In the genomic region with DNA sequence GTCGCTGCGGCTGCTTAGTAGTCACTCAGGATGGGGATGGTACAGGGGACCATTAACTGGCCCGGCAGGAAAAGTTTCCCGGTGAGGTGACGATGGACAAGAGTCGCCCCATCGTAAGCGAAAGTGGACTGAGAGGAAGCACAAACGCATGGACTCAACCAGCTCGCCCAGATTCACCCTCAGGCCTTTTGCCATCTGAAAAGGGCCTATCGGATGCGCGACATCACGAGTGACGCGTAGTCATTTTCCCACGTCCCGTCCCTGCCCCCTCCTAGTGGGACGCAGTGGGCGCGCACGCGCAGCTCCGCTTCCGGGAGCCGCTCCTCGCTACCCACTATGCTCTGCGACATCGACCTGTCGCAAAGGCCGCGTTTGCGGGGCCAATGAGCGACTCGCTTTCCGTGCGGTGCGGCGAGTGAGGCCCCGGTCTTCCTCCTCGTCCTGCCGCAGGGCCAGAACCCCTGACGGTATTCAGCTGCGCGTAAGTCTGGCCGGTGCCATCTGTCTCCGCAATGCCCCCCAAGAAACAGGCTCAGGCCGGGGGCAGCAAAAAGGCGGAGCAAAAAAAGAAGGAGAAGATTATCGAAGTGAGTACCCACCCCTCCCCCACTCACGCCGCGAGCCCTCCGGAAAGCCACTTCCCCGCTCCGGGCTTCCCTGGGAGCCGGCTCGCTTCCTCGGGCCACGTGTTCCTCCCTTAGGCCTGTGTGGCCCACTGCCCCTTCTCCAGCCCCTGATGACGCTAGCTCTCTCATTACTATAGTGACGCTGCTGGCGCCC, we compare ENCODE assay signal across 8 cellular contexts. TPM values are rescaled to one million over a fixed set of nuclear protein-coding genes. Genes with fewer than 3 reads are reported as not detected.
A peak's percentile ranks its signal among the peaks of the same experiment; 100 is the strongest.
DNase-seq lines count a peak whose midpoint lies in the region; ATAC-seq and TF ChIP-seq lines count a peak whose summit lies in the region.

Gene ZC3H15 (plus strand): TSS at position 390 of the 780 bp plus-strand sequence. CDS start 123 bp downstream, at position 513.

- H3K27ac Mint-ChIP-seq in activated naive CD8-positive, alpha-beta T cell treated with anti-CD3 and anti-CD28 coated beads, Interleukin-2, amount 10 ng/mL, durations not matched to agents 7 days and 5 days: peak within 1 kb of the TSS; percentile 97
- peak within 1 kb of the TSS; percentile 96 for H3K27ac Mint-ChIP-seq in glutamatergic neuron (ENCODE audit: unreplicated experiment)
- peak within 1 kb of the TSS; percentile 99 for H3K27ac Mint-ChIP-seq in osteocyte (ENCODE audit: unreplicated experiment)

- peaks cover 41% of the 10 kb centered on the region for H3K4me1 Mint-ChIP-seq in activated naive CD8-positive, alpha-beta T cell treated with anti-CD3 and anti-CD28 coated beads, Interleukin-2, amount 10 ng/mL, durations not matched to agents 7 days and 5 days
- H3K4me1 Mint-ChIP-seq in glutamatergic neuron (ENCODE audit: low read depth, unreplicated experiment) (peaks cover 25% of the 10 kb centered on the region), osteocyte (ENCODE audit: unreplicated experiment) (peaks cover 36% of the 10 kb centered on the region)

- 0 out of 2 replicates have a peak, but pooled peaks cover 8% of the 10 kb centered on the region for H3F3A ChIP-seq in SU-DHL-6 (ENCODE audit: insufficient read depth)

- H3K4me1 ChIP-seq in thymus (ENCODE audit: control insufficient read depth, insufficient read depth, low read length): peaks cover 10% of the 10 kb centered on the region

- H3K4me3 ChIP-seq in SU-DHL-6 (ENCODE audit: insufficient read depth, low read length, poor library complexity, severe bottlenecking) (peak within 1 kb of the TSS; percentile 92), thymus (ENCODE audit: low read length) (peak within 1 kb of the TSS; percentile 84)

- H3K27ac ChIP-seq in SU-DHL-6 (ENCODE audit: low read depth, low read length): peak within 1 kb of the TSS; percentile 62
- H3K27ac ChIP-seq in thymus (ENCODE audit: low read depth): peak within 1 kb of the TSS; percentile 84

- no peaks in the 10 kb centered on the region for H3K27me3 Mint-ChIP-seq in activated naive CD8-positive, alpha-beta T cell treated with anti-CD3 and anti-CD28 coated beads, Interleukin-2, amount 10 ng/mL, durations not matched to agents 7 days and 5 days
- H3K27me3 Mint-ChIP-seq in glutamatergic neuron (ENCODE audit: unreplicated experiment) (peaks cover 2% of the 10 kb centered on the region), osteocyte (ENCODE audit: unreplicated experiment) (no peaks in the 10 kb centered on the region)

- TF ChIP-seq CTCF in GM10266 (IDR thresholded peaks at IDR 0.05; ENCODE audit: control insufficient read depth, insufficient read depth, low read depth, missing control alignments) (no peak), SU-DHL-6 (IDR thresholded peaks at IDR 0.05; ENCODE audit: insufficient read depth, low read length, poor library complexity, severe bottlenecking) (no peak), glutamatergic neuron (IDR thresholded peaks at IDR 0.05; ENCODE audit: partially characterized antibody, unreplicated experiment) (no peak), osteocyte (IDR thresholded peaks at IDR 0.05) (no peak)

- H3K27me3 ChIP-seq in SU-DHL-6 (ENCODE audit: low read length) (no peaks in the 10 kb centered on the region), thymus (ENCODE audit: control insufficient read depth, insufficient read depth) (no peaks in the 10 kb centered on the region)

- H3K4me2 ChIP-seq in SU-DHL-6 (ENCODE audit: low read depth, low read length, poor library complexity, severe bottlenecking): peak within 1 kb of the TSS; percentile 95

- POLR2A ChIA-PET in activated naive CD8-positive, alpha-beta T cell treated with anti-CD3 and anti-CD28 coated beads, Interleukin-2, amount 10 ng/mL, durations not matched to agents 7 days and 5 days (lab: Charles Lee): interaction anchor here (0.5 to 1.5 kb wide), 2 partner anchors 18 to 103 kb away, joined by 3 to 19 read pairs; partner anchors contain the start of gene ITGAV

- peaks cover 38% of the 10 kb centered on the region for H4K20me1 ChIP-seq in SU-DHL-6 (ENCODE audit: low read depth, low read length)

- WGBS in thymus: under 1% methylated on average over 63 of the region's 63 CpGs

- peaks cover 57% of the 10 kb centered on the region for H3K79me2 ChIP-seq in SU-DHL-6 (ENCODE audit: insufficient read depth, low read length)

- H3K9me3 ChIP-seq in SU-DHL-6 (ENCODE audit: insufficient read depth, low read length) (no peaks in the 10 kb centered on the region), thymus (ENCODE audit: control insufficient read depth) (no peaks in the 10 kb centered on the region)

- DNase-seq in GM10266 (ENCODE audit: extremely low spot score) (peak; percentile 91), NCI-H1105 (lab: John Stamatoyannopoulos, UW) (peak; percentile 93), glutamatergic neuron (peak; percentile 97), osteocyte (ENCODE audit: extremely low spot score, unreplicated experiment) (peak; percentile 99)
- DNase-seq in activated naive CD8-positive, alpha-beta T cell treated with anti-CD3 and anti-CD28 coated beads, Interleukin-2, amount 10 ng/mL, durations not matched to agents 7 days and 5 days: peak; percentile 95

- no peaks in the 10 kb centered on the region for H3K9me3 Mint-ChIP-seq in activated naive CD8-positive, alpha-beta T cell treated with anti-CD3 and anti-CD28 coated beads, Interleukin-2, amount 10 ng/mL, durations not matched to agents 7 days and 5 days
- peaks cover 15% of the 10 kb centered on the region for H3K9me3 Mint-ChIP-seq in glutamatergic neuron (ENCODE audit: unreplicated experiment)
- no peaks in the 10 kb centered on the region for H3K9me3 Mint-ChIP-seq in osteocyte (ENCODE audit: unreplicated experiment)

- no peaks in the 10 kb centered on the region for H3K9me2 ChIP-seq in SU-DHL-6 (replicated peaks; ENCODE audit: insufficient read depth, low read length)

- H3K36me3 Mint-ChIP-seq in activated naive CD8-positive, alpha-beta T cell treated with anti-CD3 and anti-CD28 coated beads, Interleukin-2, amount 10 ng/mL, durations not matched to agents 7 days and 5 days: peaks cover 14% of the 10 kb centered on the region
- H3K36me3 Mint-ChIP-seq in glutamatergic neuron (ENCODE audit: unreplicated experiment) (no peaks in the 10 kb centered on the region), osteocyte (ENCODE audit: unreplicated experiment) (no peaks in the 10 kb centered on the region)

- no peaks in the 10 kb centered on the region for H3K36me3 ChIP-seq in SU-DHL-6 (ENCODE audit: low read length)
- H3K36me3 ChIP-seq in thymus (ENCODE audit: control insufficient read depth, insufficient read depth): no peaks in the 10 kb centered on the region

- H3K9ac ChIP-seq in SU-DHL-6 (ENCODE audit: low read length): peak within 1 kb of the TSS; percentile 83

- peak within 1 kb of the TSS; percentile 93 for H2AFZ ChIP-seq in SU-DHL-6 (ENCODE audit: low read depth, low read length, severe bottlenecking)

- peak within 1 kb of the TSS; percentile 97 for H3K4me3 Mint-ChIP-seq in activated naive CD8-positive, alpha-beta T cell treated with anti-CD3 and anti-CD28 coated beads, Interleukin-2, amount 10 ng/mL, durations not matched to agents 7 days and 5 days
- H3K4me3 Mint-ChIP-seq in glutamatergic neuron (ENCODE audit: unreplicated experiment) (peak within 1 kb of the TSS; percentile 95), osteocyte (ENCODE audit: unreplicated experiment) (peak within 1 kb of the TSS; percentile 99)

- ATAC-seq in HG02623 (IDR thresholded peaks at IDR 0.05; ENCODE audit: unreplicated experiment): peak; percentile 81
- peak; percentile 92 for ATAC-seq in activated naive CD8-positive, alpha-beta T cell treated with anti-CD3 and anti-CD28 coated beads, Interleukin-2, amount 10 ng/mL, durations not matched to agents 7 days and 5 days (ENCODE audit: low read depth)

RNA-seq across cellular contexts. Expression of gene ZC3H15, which starts in this region (rescaled TPM):
- 10 to 100 TPM; 58.7 to 64.7 TPM for total RNA-seq in activated naive CD8-positive, alpha-beta T cell treated with anti-CD3 and anti-CD28 coated beads, Interleukin-2, amount 10 ng/mL, durations not matched to agents 7 days and 5 days
- total RNA-seq in glutamatergic neuron (ENCODE audit: unreplicated experiment) (79.7 TPM), osteocyte (43.7 and 46.6 TPM in 2 replicates)
- polyA plus RNA-seq in thymus: 75.9 TPM

Comparison
In these comparisons a context has a peak if more than half of its experiments do, and no peak if none do; other contexts are left out.
1. Peak in every context shown above with its lines: DNase-seq, ATAC-seq, H3K4me3 ChIP-seq and H3K27ac ChIP-seq.